9 cellular contexts compared by ENCODE assay signal in the genomic region with DNA sequence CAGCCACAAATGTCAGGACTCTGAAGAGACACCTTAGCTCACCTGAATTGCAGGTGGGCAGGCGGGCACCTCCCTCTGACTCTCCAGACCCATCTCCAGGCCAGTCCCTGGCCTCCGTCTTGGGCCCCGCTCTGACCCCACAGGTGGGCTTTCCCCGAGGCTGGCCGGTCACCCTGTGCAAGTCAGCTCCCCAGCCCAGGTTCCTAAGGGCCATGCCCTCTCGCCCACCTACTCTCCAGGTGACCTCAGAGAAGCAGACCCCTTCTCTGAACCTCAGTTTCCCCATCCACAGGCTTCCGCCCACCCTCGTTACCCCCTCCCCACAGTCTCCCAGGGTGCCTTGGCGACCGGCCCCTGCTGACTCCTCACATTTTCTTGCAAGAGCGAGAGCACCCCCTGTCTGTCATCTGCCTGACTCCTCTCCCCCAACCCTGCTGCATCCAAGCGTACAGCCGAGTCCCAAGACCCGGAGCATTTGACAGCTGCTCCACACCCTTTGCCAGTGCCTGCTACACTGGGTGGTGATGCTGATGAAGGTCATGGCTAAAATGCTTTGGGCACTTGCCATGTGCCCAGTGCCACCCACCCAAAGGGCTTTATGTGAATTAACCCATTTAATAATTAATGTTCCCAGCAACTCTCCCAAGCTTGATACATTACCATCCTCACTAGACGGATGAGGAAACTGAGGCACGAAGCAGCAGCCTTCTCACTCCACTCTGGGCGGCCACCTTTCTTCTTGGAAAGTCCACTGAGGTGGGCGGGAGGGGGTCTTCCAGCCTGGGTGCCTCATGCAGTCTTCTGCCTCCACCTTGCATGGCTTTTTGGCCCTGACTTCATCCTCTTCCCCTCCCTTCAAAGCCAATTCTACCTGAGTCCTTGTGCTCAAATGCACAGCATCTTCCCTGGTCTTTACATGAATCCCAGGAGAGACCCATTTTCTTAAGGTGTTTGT. TPM values are rescaled to one million over a fixed set of nuclear protein-coding genes. Genes with fewer than 3 reads are reported as not detected.
DNase-seq lines count a peak whose midpoint lies in the region; ATAC-seq and TF ChIP-seq lines count a peak whose summit lies in the region.
"Had no signal": no experiment of that assay in that cellular context is flagged by ENCODE, and none has a peak within 500 bp of the region (broad histone marks: within the 10 kb centered on the region; RNA-seq: fewer than 3 reads in every experiment).

No MANE protein-coding gene starts in this region.

- no peak overlapping the region for H3K27ac Mint-ChIP-seq in activated naive CD8-positive, alpha-beta T cell treated with anti-CD3 and anti-CD28 coated beads, Interleukin-2, amount 50 U/mL, for 24 hours
- no peak overlapping the region for H3K27ac Mint-ChIP-seq in activated naive CD8-positive, alpha-beta T cell treated with anti-CD3 and anti-CD28 coated beads for 36 hours

- H3K4me1 ChIP-seq in uterus = no peaks in the 10 kb centered on the region

- no peaks in the 10 kb centered on the region for H3K9me3 Mint-ChIP-seq in activated naive CD8-positive, alpha-beta T cell treated with anti-CD3 and anti-CD28 coated beads, Interleukin-2, amount 50 U/mL, for 24 hours
- no peaks in the 10 kb centered on the region for H3K9me3 Mint-ChIP-seq in activated naive CD8-positive, alpha-beta T cell treated with anti-CD3 and anti-CD28 coated beads for 36 hours

- no peaks in the 10 kb centered on the region for H3K36me3 Mint-ChIP-seq in activated naive CD8-positive, alpha-beta T cell treated with anti-CD3 and anti-CD28 coated beads, Interleukin-2, amount 50 U/mL, for 24 hours (ENCODE audit: low read depth)
- no peaks in the 10 kb centered on the region for H3K36me3 Mint-ChIP-seq in activated naive CD8-positive, alpha-beta T cell treated with anti-CD3 and anti-CD28 coated beads for 36 hours

- no peaks in the 10 kb centered on the region for H3K9me3 ChIP-seq in uterus
- H3K9me3 ChIP-seq: SJSA1 had no signal

- no peak overlapping the region for H3K27ac ChIP-seq in uterus
- H3K27ac ChIP-seq: SJSA1 had no signal

- intact Hi-C loops in uterus (cut with DNase I; ENCODE audit: low total_unique reads) = no loop called here

- no peaks in the 10 kb centered on the region for H3K27me3 ChIP-seq in uterus
- H3K27me3 ChIP-seq: SJSA1 had no signal

- H3K4me1 Mint-ChIP-seq in activated naive CD8-positive, alpha-beta T cell treated with anti-CD3 and anti-CD28 coated beads, Interleukin-2, amount 50 U/mL, for 24 hours = no peaks in the 10 kb centered on the region
- no peaks in the 10 kb centered on the region for H3K4me1 Mint-ChIP-seq in activated naive CD8-positive, alpha-beta T cell treated with anti-CD3 and anti-CD28 coated beads for 36 hours

- no peaks in the 10 kb centered on the region for H3K36me3 ChIP-seq in uterus
- H3K36me3 ChIP-seq: SJSA1 had no signal

- no peak for TF ChIP-seq POLR2A in uterus (IDR thresholded peaks at IDR 0.05)

- ATAC-seq in activated naive CD8-positive, alpha-beta T cell treated with anti-CD3 and anti-CD28 coated beads, Interleukin-2, amount 50 U/mL, for 24 hours = no peak
- no peak for ATAC-seq in GM19324 (IDR thresholded peaks at IDR 0.05; ENCODE audit: low FRiP score, unreplicated experiment)

- in situ Hi-C loops in G401 (cut with HindIII; ENCODE audit: low sequenced_read_pairs) = no loop called here

- peaks cover 3% of the 10 kb centered on the region for H3K27me3 Mint-ChIP-seq in activated naive CD8-positive, alpha-beta T cell treated with anti-CD3 and anti-CD28 coated beads, Interleukin-2, amount 50 U/mL, for 24 hours
- H3K27me3 Mint-ChIP-seq in activated naive CD8-positive, alpha-beta T cell treated with anti-CD3 and anti-CD28 coated beads for 36 hours = no peaks in the 10 kb centered on the region

- no peak overlapping the region for H3K4me3 Mint-ChIP-seq in activated naive CD8-positive, alpha-beta T cell treated with anti-CD3 and anti-CD28 coated beads, Interleukin-2, amount 50 U/mL, for 24 hours
- no peak overlapping the region for H3K4me3 Mint-ChIP-seq in activated naive CD8-positive, alpha-beta T cell treated with anti-CD3 and anti-CD28 coated beads for 36 hours

- peak; percentile 28 to 53 (median 46) for TF ChIP-seq CTCF in uterus (IDR thresholded peaks at IDR 0.05)

- DNase-seq in activated naive CD8-positive, alpha-beta T cell treated with anti-CD3 and anti-CD28 coated beads, Interleukin-2, amount 50 U/mL, for 24 hours = peak; percentile 12
- no peak for DNase-seq in activated naive CD8-positive, alpha-beta T cell treated with anti-CD3 and anti-CD28 coated beads for 36 hours
- DNase-seq in amniotic epithelial cell (ENCODE audit: low read depth) = peak; percentile 32
- DNase-seq in iris pigment epithelial cell (ENCODE audit: low read depth) = peak; percentile 40
- peak; percentile 54 to 63 for DNase-seq in uterus
- DNase-seq in G401 (ENCODE audit: low spot score) = no peak
- DNase-seq in activated CD4-positive, CD25-positive, alpha-beta regulatory T cell (lab: John Stamatoyannopoulos, UW) = no peak

- H3K4me3 ChIP-seq in uterus = no peak overlapping the region
- H3K4me3 ChIP-seq: SJSA1 had no signal

RNA-seq across cellular contexts. Expression of a gene that starts 51.1 kb away (rescaled TPM):
- not detected for total RNA-seq in activated naive CD8-positive, alpha-beta T cell treated with anti-CD3 and anti-CD28 coated beads for 36 hours
- total RNA-seq in uterus = 1 to 10 TPM in 2 of 4 donors, not detected in 2; 1.9 to 2.4 TPM
- total RNA-seq in G401 (2014; rRNA removed; shearing (Covaris generic)) = not detected in 2 replicates
- total RNA-seq: SJSA1 had no signal

RNA-seq across cellular contexts. Expression of a gene that starts 57.8 kb away (rescaled TPM):
- total RNA-seq in activated naive CD8-positive, alpha-beta T cell treated with anti-CD3 and anti-CD28 coated beads for 36 hours = not detected
- total RNA-seq in uterus = 1 to 10 TPM in 1 of 4 donors, not detected in 3; 1.2 TPM
- total RNA-seq in G401 (2014; rRNA removed; shearing (Covaris generic)) = not detected in 2 replicates
- total RNA-seq: SJSA1 had no signal

Comparison
In these comparisons a context has a peak if more than half of its experiments do, and no peak if none do; other contexts are left out.
1. DNase-seq: peak in activated naive CD8-positive, alpha-beta T cell treated with anti-CD3 and anti-CD28 coated beads, Interleukin-2, amount 50 U/mL, for 24 hours (single experiment), amniotic epithelial cell (single experiment), iris pigment epithelial cell (single experiment) and uterus (2 of 2); none in activated naive CD8-positive, alpha-beta T cell treated with anti-CD3 and anti-CD28 coated beads for 36 hours (single experiment), G401 (single experiment) and activated CD4-positive, CD25-positive, alpha-beta regulatory T cell (0 of 4).